ENCODE assay signal across 8 cellular contexts in genomic region chr2:153871231-153872221, GRCh38. TPM values are rescaled to one million over a fixed set of nuclear protein-coding genes. Genes with fewer than 3 reads are reported as not detected.
DNase-seq lines count a peak whose midpoint lies in the region; ATAC-seq, FAIRE-seq and TF ChIP-seq lines count a peak whose summit lies in the region.

TSS of gene GALNT13 (plus strand) at chr2:153871922.

- CTCF ChIA-PET in mammary epithelial cell (lab: Charles Lee; ENCODE audit: low non-redundant PET) (no interaction called here), HepG2 (lab: Yijun Ruan, JAX; ENCODE audit: low intra/inter-chr PET ratio, low total read pairs) (no interaction called here), Calu3 (lab: Charles Lee) (no interaction called here)

- peak; percentile 86 for DNase-seq in DMS 273 treated with DMSO at 0.1 percent for 48 hours (lab: John Stamatoyannopoulos, UW)
- peak; percentile 94 for DNase-seq in NCI-H2171 treated with DMSO at 0.1 percent for 48 hours (lab: John Stamatoyannopoulos, UW)
- DNase-seq in mammary epithelial cell: peak; percentile 22
- peak; percentile 57 for DNase-seq in HepG2 (ENCODE audit: low spot score)
- DNase-seq in uterus: peak in 1 of 2 donors; percentile 20
- no peak for DNase-seq in NK-92 treated with Interleukin-12 subunit alpha and Interleukin-12 subunit beta, amount 100 ng/mL, for 24 hours (lab: John Stamatoyannopoulos, UW)
- no peak for DNase-seq in prostate gland (ENCODE audit: low spot score)
- DNase-seq in Calu3: no peak

- H3K4me3 Mint-ChIP-seq in Calu3 (ENCODE audit: low read depth, unreplicated experiment): no peak within 1 kb of the TSS

- no peak within 1 kb of the TSS for H3K27ac ChIP-seq in mammary epithelial cell (ENCODE audit: insufficient read depth, low read depth, low read length)
- H3K27ac ChIP-seq in HepG2 (ENCODE audit: extremely low read length, insufficient read depth, low read length): no peak within 1 kb of the TSS
- no peak within 1 kb of the TSS for H3K27ac ChIP-seq in uterus
- no peak within 1 kb of the TSS for H3K27ac ChIP-seq in prostate gland

- H3K4me1 ChIP-seq in mammary epithelial cell (ENCODE audit: insufficient read depth, low read length): no peaks in the 10 kb centered on the region
- H3K4me1 ChIP-seq in HepG2 (ENCODE audit: insufficient read depth, low read length): no peaks in the 10 kb centered on the region
- no peaks in the 10 kb centered on the region for H3K4me1 ChIP-seq in uterus
- no peaks in the 10 kb centered on the region for H3K4me1 ChIP-seq in prostate gland (replicated peaks)

- H3K9me3 ChIP-seq in mammary epithelial cell (replicated peaks; ENCODE audit: insufficient read depth, low read length) (no peaks in the 10 kb centered on the region), HepG2 (ENCODE audit: low read length) (no peaks in the 10 kb centered on the region), uterus (no peaks in the 10 kb centered on the region), prostate gland (no peaks in the 10 kb centered on the region)

- POLR2A ChIA-PET in HepG2 (lab: Yijun Ruan, JAX): no interaction called here

- TF ChIP-seq POLR2A in HepG2 (IDR thresholded peaks at IDR 0.05; ENCODE audit: insufficient read depth in 1 of 2, low read depth in 2 of 2, low read length in 2 of 2) (no peak), uterus (IDR thresholded peaks at IDR 0.05) (no peak), prostate gland (IDR thresholded peaks at IDR 0.05) (no peak)

- intact Hi-C loops in mammary epithelial cell (cut with micrococcal nuclease): loop anchor here (5.0 kb wide), 1 partner anchor 501 kb away; no protein-coding TSS in a partner anchor
- intact Hi-C loops in HepG2 (cut with micrococcal nuclease; ENCODE audit: unreplicated experiment): loop anchor here (2.0 to 5.0 kb wide), 2 partner anchors 503 to 1351 kb away; no protein-coding TSS in a partner anchor
- intact Hi-C loops in uterus (cut with DNase I; ENCODE audit: low total_unique reads): no loop called here
- intact Hi-C loops in prostate gland (cut with DNase I): loop anchor here (10.0 kb wide), 1 partner anchor 503 kb away; no protein-coding TSS in a partner anchor
- intact Hi-C loops in Calu3 (cut with micrococcal nuclease; ENCODE audit: unreplicated experiment): no loop called here

- H3K36me3 ChIP-seq in mammary epithelial cell (ENCODE audit: insufficient read depth, low read length) (no peaks in the 10 kb centered on the region), HepG2 (replicated peaks in 1 of 2; ENCODE audit: control insufficient read depth in 1 of 2, insufficient read depth in 2 of 2, low read length in 2 of 2) (no peaks in the 10 kb centered on the region), uterus (no peaks in the 10 kb centered on the region), prostate gland (no peaks in the 10 kb centered on the region)

- H3K4me3 ChIP-seq in mammary epithelial cell (replicated peaks in 1 of 3; ENCODE audit: insufficient read depth in 1 of 3, low read depth in 2 of 3, low read length in 3 of 3) (no peak within 1 kb of the TSS), HepG2 (replicated peaks in 1 of 3; ENCODE audit: insufficient read depth in 1 of 3, low read depth in 2 of 3, low read length in 3 of 3) (peak within 1 kb of the TSS in 2 of 3 experiments; percentile 40 to 51; a peak in 4 of 6 replicates), uterus (peak within 1 kb of the TSS; percentile 9 to 24), prostate gland (peak within 1 kb of the TSS in 1 of 2 donors; percentile 10)

- peaks cover 6% of the 10 kb centered on the region for H3K9me3 Mint-ChIP-seq in Calu3 (ENCODE audit: low read depth, unreplicated experiment)

- peaks cover 6% of the 10 kb centered on the region for H3K36me3 Mint-ChIP-seq in Calu3 (ENCODE audit: insufficient read depth, unreplicated experiment)

- in situ Hi-C loops in mammary epithelial cell (cut with MboI; ENCODE audit: low sequenced_read_pairs in 2 of 2): no loop called here
- in situ Hi-C loops in HepG2 (cut with HindIII; ENCODE audit: extremely low pct_ligation_motif_present, low pct_unique_long_range_greater_than_20kb): no loop called here

- no peak within 1 kb of the TSS for H3K27ac Mint-ChIP-seq in Calu3 (ENCODE audit: unreplicated experiment)

- WGBS in mammary epithelial cell (ENCODE audit: low coverage, missing lambda C conversion rate): 3% methylated on average over 32 of the region's 93 CpGs
- WGBS in HepG2 (ENCODE audit: low lambda C conversion rate): 34% methylated on average over 24 of the region's 93 CpGs
- WGBS in prostate gland: 2% methylated on average over 72 of the region's 93 CpGs

- H4K20me1 ChIP-seq in mammary epithelial cell (ENCODE audit: insufficient read depth, low read length): no peaks in the 10 kb centered on the region
- no peaks in the 10 kb centered on the region for H4K20me1 ChIP-seq in HepG2 (ENCODE audit: insufficient read depth, low read length)

- no peak for FAIRE-seq in HepG2 (lab: Jason Lieb, UNC)

- TF ChIP-seq RAD21 in HepG2 (CRISPR knock-in tag; IDR thresholded peaks at IDR 0.05): no peak

- no peaks in the 10 kb centered on the region for H3K27me3 Mint-ChIP-seq in Calu3 (ENCODE audit: unreplicated experiment)

- BruUV-seq in mammary epithelial cell (replicated peaks; lab: Mats Ljungman, UMichigan) (no TSS peak), HepG2 (replicated peaks; lab: Mats Ljungman, UMichigan) (no TSS peak), Calu3 (replicated peaks; lab: Mats Ljungman, UMichigan) (no TSS peak)

- peak; percentile 82 for ATAC-seq in HepG2

- H3K27me3 ChIP-seq in mammary epithelial cell (ENCODE audit: insufficient read depth, low read length) (peaks cover 35% of the 10 kb centered on the region), HepG2 (ENCODE audit: control insufficient read depth in 1 of 2, insufficient read depth in 2 of 2, low read length in 2 of 2) (peaks cover 2 to 24% of the 10 kb centered on the region in 2 experiments; a peak in 2 of 5 replicates), uterus (no peaks in the 10 kb centered on the region), prostate gland (replicated peaks; ENCODE audit: insufficient read depth) (peaks cover 14% of the 10 kb centered on the region)

- dilution Hi-C loops in mammary epithelial cell (cut with HindIII; ENCODE audit: low sequenced_read_pairs): no loop called here

- no peak for TF ChIP-seq EP300 in HepG2 (IDR thresholded peaks at IDR 0.05; ENCODE audit: low read depth in 2 of 2, low read length in 2 of 2)
- no peak for TF ChIP-seq EP300 in HepG2 (CRISPR knock-in tag; IDR thresholded peaks at IDR 0.05; ENCODE audit: borderline replicate concordance)

- H3K9ac ChIP-seq in mammary epithelial cell (ENCODE audit: insufficient read depth, low read length) (no peak within 1 kb of the TSS), HepG2 (ENCODE audit: insufficient read depth, low read depth, low read length) (no peak within 1 kb of the TSS)

- H2AFZ ChIP-seq in mammary epithelial cell (ENCODE audit: low read depth, low read length): peak within 1 kb of the TSS; percentile 13
- H2AFZ ChIP-seq in HepG2 (ENCODE audit: low read length): no peak within 1 kb of the TSS

- no peak for TF ChIP-seq CTCF in mammary epithelial cell (conservative IDR thresholded peaks at IDR 0.05 in 1 of 2, IDR thresholded peaks at IDR 0.05 in 1 of 2; ENCODE audit: extremely low read depth in 1 of 2, insufficient read depth in 1 of 2, low read depth in 1 of 2, low read length in 2 of 2)
- 0 out of 2 replicates have a peak, but pooled peaks have one; percentile 6 for TF ChIP-seq CTCF in HepG2 (CRISPR knock-in tag; IDR thresholded peaks at IDR 0.05)
- no peak for TF ChIP-seq CTCF in uterus (IDR thresholded peaks at IDR 0.05)
- no peak for TF ChIP-seq CTCF in prostate gland (IDR thresholded peaks at IDR 0.05)
- no peak for TF ChIP-seq CTCF in Calu3 (IDR thresholded peaks at IDR 0.05; ENCODE audit: unreplicated experiment)

- H3K79me2 ChIP-seq in mammary epithelial cell (ENCODE audit: insufficient read depth, low read length) (no peaks in the 10 kb centered on the region), HepG2 (ENCODE audit: insufficient read depth, low read length) (no peaks in the 10 kb centered on the region)

- H3K4me2 ChIP-seq in mammary epithelial cell (ENCODE audit: insufficient read depth, low read depth, low read length) (no peak within 1 kb of the TSS), HepG2 (ENCODE audit: low read depth, low read length) (peak within 1 kb of the TSS; percentile 46)

- H3K4me1 Mint-ChIP-seq in Calu3 (ENCODE audit: low read depth, unreplicated experiment): no peaks in the 10 kb centered on the region

TF ChIP-seq in HepG2, 621 proteins besides CTCF, POLR2A, EP300 and RAD21 (continues in another document):
- no peak for TF ChIP-seq RFX3 (CRISPR knock-in tag; IDR thresholded peaks at IDR 0.05)

RNA-seq across cellular contexts. Expression of gene GALNT13, which starts in this region (rescaled TPM):
- under 1 TPM in 1 of 2 donors, not detected in 1; 0.17 TPM for total RNA-seq in mammary epithelial cell
- polyA plus RNA-seq in mammary epithelial cell: not detected
- not detected for polyA minus RNA-seq in mammary epithelial cell
- total RNA-seq in HepG2 (2016; rRNA removed; fragmentation: Illumina TruSeq; extraction: Trizol): 4.8 and 5.0 TPM in 2 replicates
- 2.4 and 3.3 TPM in 2 replicates for total RNA-seq in HepG2 (2016; cell fraction: cytosol; rRNA removed; fragmentation: Illumina TruSeq; extraction: Trizol; ENCODE audit: low read depth)
- 4.3 and 4.6 TPM in 2 replicates for total RNA-seq in HepG2 (2016; cell fraction: insoluble cytoplasmic fraction; rRNA removed; fragmentation: Illumina TruSeq; extraction: Trizol)
- 5.3 and 5.8 TPM in 2 replicates for total RNA-seq in HepG2 (2016; cell fraction: membrane; rRNA removed; fragmentation: Illumina TruSeq; extraction: Trizol)
- total RNA-seq in HepG2 (2016; cell fraction: nucleus; rRNA removed; fragmentation: Illumina TruSeq; extraction: Trizol): 6.4 and 6.7 TPM in 2 replicates
- polyA plus RNA-seq in HepG2 (2011; rRNA removed): 1.3 TPM in 2 replicates
- 0.43 and 0.78 TPM in 2 replicates for polyA plus RNA-seq in HepG2 (2011; cell fraction: cytosol; rRNA removed)
- 0.40 and 0.45 TPM in 2 replicates for polyA plus RNA-seq in HepG2 (2011; cell fraction: nucleus; rRNA removed)
- polyA plus RNA-seq in HepG2 (2012): 0.77 and 1.1 TPM in 2 replicates
- 1.9 and 2.8 TPM in 2 replicates for polyA plus RNA-seq in HepG2 (2016; cell fraction: cytosol; fragmentation: Illumina TruSeq; extraction: Trizol; ENCODE audit: low read depth)
- polyA plus RNA-seq in HepG2 (2016; cell fraction: insoluble cytoplasmic fraction; fragmentation: Illumina TruSeq; extraction: Trizol; ENCODE audit: low read depth): 3.6 and 4.4 TPM in 2 replicates
- 3.2 and 4.0 TPM in 2 replicates for polyA plus RNA-seq in HepG2 (2016; cell fraction: membrane; fragmentation: Illumina TruSeq; extraction: Trizol; ENCODE audit: low read depth)
- 3.5 and 4.5 TPM in 2 replicates for polyA plus RNA-seq in HepG2 (2016; cell fraction: nucleus; fragmentation: Illumina TruSeq; extraction: Trizol; ENCODE audit: insufficient read depth, low read depth)
- polyA minus RNA-seq in HepG2 (2011; rRNA and poly(A)+ RNA removed; ENCODE audit: low replicate concordance): 0.35 and 0.38 TPM in 2 replicates
- 1.1 TPM in 2 replicates for polyA minus RNA-seq in HepG2 (2011; cell fraction: cytosol; rRNA and poly(A)+ RNA removed)
- 4.9 and 6.5 TPM in 2 replicates for polyA minus RNA-seq in HepG2 (2011; cell fraction: nucleus; rRNA and poly(A)+ RNA removed)
- total RNA-seq in uterus: 10 to 100 TPM in 1 of 4 donors, 1 to 10 TPM in 1, under 1 TPM in 1, not detected in 1; 0.29 to 16.5 (median 4.1) TPM
- 1 to 10 TPM in 1 of 2 donors, under 1 TPM in 1; 0.87 to 1.1 TPM for total RNA-seq in prostate gland
- total RNA-seq in Calu3 (2022): not detected in 2 replicates

Comparison
In these comparisons a context has a peak if more than half of its experiments do, and no peak if none do; other contexts are left out.
1. Peak in DNase-seq in mammary epithelial cell; RNA of the gene not detected or under 1 TPM.
2. DNase-seq: peak in DMS 273 treated with DMSO at 0.1 percent for 48 hours (single experiment), NCI-H2171 treated with DMSO at 0.1 percent for 48 hours (single experiment) and HepG2 (single experiment); none in NK-92 treated with Interleukin-12 subunit alpha and Interleukin-12 subunit beta, amount 100 ng/mL, for 24 hours (single experiment), prostate gland (single experiment) and Calu3 (single experiment).
3. H3K4me3 ChIP-seq: peak in HepG2 (2 of 3) and uterus (2 of 2); none in mammary epithelial cell (0 of 3).
4. intact Hi-C loops: an anchor here in mammary epithelial cell (5.0 kb wide), HepG2 (2.0 to 5.0 kb wide) and prostate gland (10.0 kb wide); none called in uterus and Calu3.